ENCODE assay signal across 30 cellular contexts in genomic region chr16:59971264-59971663, GRCh38.
A peak's percentile ranks its signal among the peaks of the same experiment; 100 is the strongest.
DNase-seq lines count a peak whose midpoint lies in the region; FAIRE-seq and TF ChIP-seq lines count a peak whose summit lies in the region.
"Had no signal": no experiment of that assay in that cellular context is flagged by ENCODE, and none has a peak within 500 bp of the region (broad histone marks: within the 10 kb centered on the region; RNA-seq: fewer than 3 reads in every experiment).

No MANE protein-coding gene starts in this region.

- H3K27me3 Mint-ChIP-seq in MCF 10A (ENCODE audit: insufficient read depth, unreplicated experiment) = no peaks in the 10 kb centered on the region
- H3K27me3 Mint-ChIP-seq: CD8-positive, alpha-beta memory T cell; IgD-negative memory B cell had no signal

- peak; percentile 20 for DNase-seq in MCF 10A (ENCODE audit: unreplicated experiment)
- no peak for DNase-seq in breast epithelium (ENCODE audit: low spot score in 2 of 2)
- peak; percentile 42 for DNase-seq in mammary epithelial cell
- DNase-seq in foreskin fibroblast = peak; percentile 10 to 15
- DNase-seq in activated CD4-positive, alpha-beta T cell treated with anti-CD3 and anti-CD28 coated beads for 1 hour = no peak
- DNase-seq in NCI-H2171 treated with DMSO at 0.1 percent for 48 hours (lab: John Stamatoyannopoulos, UW) = no peak
- no peak for DNase-seq in RCC 7860 (ENCODE audit: low spot score)
- DNase-seq: ACHN; BE2C; Calu3; CD8-positive, alpha-beta memory T cell; DMS79 treated with DMSO at 0.1 percent for 48 hours; HFFc6; NCI-H1105; NCI-H1436 treated with DMSO at 0.1 percent for 48 hours; NCI-H187 treated with DMSO at 0.1 percent for 48 hours; NCI-H446; NCI-H524 treated with DMSO at 0.1 percent for 48 hours; NCI-H82; NK-92 treated with Interleukin-12 subunit alpha and Interleukin-12 subunit beta, amount 100 ng/mL, for 24 hours; PC-9; RPMI8226; SHP77 had no signal

- H3K27ac Mint-ChIP-seq in MCF 10A (ENCODE audit: low read depth, unreplicated experiment) = no peak overlapping the region
- H3K27ac Mint-ChIP-seq: CD14-positive monocyte; CD8-positive, alpha-beta memory T cell; GM23338; HFFc6; IgD-negative memory B cell had no signal

- TF ChIP-seq POLR2A in breast epithelium (IDR thresholded peaks at IDR 0.05) = no peak

- H2AFZ ChIP-seq in mammary epithelial cell (ENCODE audit: low read depth, low read length) = peak overlapping the region; percentile 39
- H2AFZ ChIP-seq: GM23338, PC-9 had no signal

- no peak overlapping the region for H3K9ac ChIP-seq in mammary epithelial cell (ENCODE audit: insufficient read depth, low read length)
- H3K9ac ChIP-seq: KMS-11 had no signal

- H3K27me3 ChIP-seq in breast epithelium (no peaks in the 10 kb centered on the region), mammary epithelial cell (ENCODE audit: insufficient read depth, low read length) (no peaks in the 10 kb centered on the region)
- H3K27me3 ChIP-seq: BE2C had no signal

- intact Hi-C loops in MCF 10A (cut with micrococcal nuclease) (loop anchor here (5.0 kb wide), 3 partner anchors 379 to 1129 kb away; no protein-coding TSS in a partner anchor), breast epithelium (cut with DNase I; ENCODE audit: low total_unique reads) (no loop called here), mammary epithelial cell (cut with micrococcal nuclease) (loop anchor here (5.0 kb wide), 1 partner anchor 64 kb away; no protein-coding TSS in a partner anchor)

- no peaks in the 10 kb centered on the region for H3K79me2 ChIP-seq in mammary epithelial cell (ENCODE audit: insufficient read depth, low read length)

- H3K4me3 ChIP-seq in breast epithelium = no peak overlapping the region
- H3K4me3 ChIP-seq in mammary epithelial cell (replicated peaks in 1 of 3; ENCODE audit: insufficient read depth in 1 of 3, low read depth in 2 of 3, low read length in 3 of 3) = no peak overlapping the region
- no peak overlapping the region for H3K4me3 ChIP-seq in foreskin fibroblast (ENCODE audit: low read depth in 1 of 2, low read length in 2 of 2)
- H3K4me3 ChIP-seq: GM23338, HAP-1, PC-9 had no signal

- H4K20me1 ChIP-seq in mammary epithelial cell (ENCODE audit: insufficient read depth, low read length) = no peaks in the 10 kb centered on the region

- H3K27ac ChIP-seq in breast epithelium = no peak overlapping the region
- H3K27ac ChIP-seq in mammary epithelial cell (ENCODE audit: insufficient read depth, low read depth, low read length) = no peak overlapping the region
- H3K27ac ChIP-seq: 22Rv1, KMS-11, PC-9 had no signal

- FAIRE-seq in RCC 7860 (lab: Jason Lieb, UNC) = no peak
- FAIRE-seq: GM18507 had no signal

- H3K4me1 ChIP-seq in breast epithelium (no peaks in the 10 kb centered on the region), mammary epithelial cell (ENCODE audit: insufficient read depth, low read length) (peaks cover 18% of the 10 kb centered on the region)
- H3K4me1 ChIP-seq: BE2C, HAP-1 had no signal

- TF ChIP-seq CTCF in MCF 10A (IDR thresholded peaks at IDR 0.05; ENCODE audit: unreplicated experiment) (no peak), breast epithelium (IDR thresholded peaks at IDR 0.05) (no peak), mammary epithelial cell (conservative IDR thresholded peaks at IDR 0.05 in 1 of 2, IDR thresholded peaks at IDR 0.05 in 1 of 2; ENCODE audit: extremely low read depth in 1 of 2, insufficient read depth in 1 of 2, low read depth in 1 of 2, low read length in 2 of 2) (no peak), foreskin fibroblast (IDR thresholded peaks at IDR 0.05; ENCODE audit: low read depth, low read length) (no peak)

- H3K36me3 ChIP-seq in breast epithelium (no peaks in the 10 kb centered on the region), mammary epithelial cell (ENCODE audit: insufficient read depth, low read length) (no peaks in the 10 kb centered on the region)
- H3K36me3 ChIP-seq: BE2C, HAP-1 had no signal

- H3K9me3 ChIP-seq in breast epithelium (no peaks in the 10 kb centered on the region), mammary epithelial cell (replicated peaks; ENCODE audit: insufficient read depth, low read length) (no peaks in the 10 kb centered on the region)
- H3K9me3 ChIP-seq: BE2C, HAP-1 had no signal

- no peaks in the 10 kb centered on the region for H3K36me3 Mint-ChIP-seq in MCF 10A (ENCODE audit: insufficient read depth, unreplicated experiment)
- H3K36me3 Mint-ChIP-seq: CD14-positive monocyte; CD8-positive, alpha-beta memory T cell; IgD-negative memory B cell had no signal

- WGBS in mammary epithelial cell (ENCODE audit: low coverage, missing lambda C conversion rate) = 73% methylated on average over 3 of the region's 3 CpGs

- dilution Hi-C loops in mammary epithelial cell (cut with HindIII; ENCODE audit: low sequenced_read_pairs) = no loop called here

- in situ Hi-C loops in mammary epithelial cell (cut with MboI; ENCODE audit: low sequenced_read_pairs in 2 of 2) = no loop called here

- H3K9me3 Mint-ChIP-seq in MCF 10A (ENCODE audit: unreplicated experiment) = no peaks in the 10 kb centered on the region
- H3K9me3 Mint-ChIP-seq: HFFc6 had no signal

- no peak overlapping the region for H3K4me3 Mint-ChIP-seq in MCF 10A (ENCODE audit: unreplicated experiment)
- H3K4me3 Mint-ChIP-seq: CD14-positive monocyte; CD8-positive, alpha-beta memory T cell; GM23338; HFFc6; IgD-negative memory B cell had no signal

- H3K4me2 ChIP-seq in mammary epithelial cell (ENCODE audit: insufficient read depth, low read depth, low read length) = peak overlapping the region; percentile 23
- H3K4me2 ChIP-seq: GM23338, KMS-11, PC-9 had no signal

- peaks cover 7% of the 10 kb centered on the region for H3K4me1 Mint-ChIP-seq in MCF 10A (ENCODE audit: insufficient read depth, unreplicated experiment)
- H3K4me1 Mint-ChIP-seq: CD14-positive monocyte; CD8-positive, alpha-beta memory T cell; GM23338; IgD-negative memory B cell had no signal

- BruUV-seq in MCF 10A (replicated peaks; lab: Mats Ljungman, UMichigan) (no TSS peak), mammary epithelial cell (replicated peaks; lab: Mats Ljungman, UMichigan) (no TSS peak)

- POLR2A ChIA-PET in MCF 10A (lab: Yijun Ruan, JAX) = no interaction called here

- CTCF ChIA-PET in MCF 10A (lab: Yijun Ruan, JAX) = no interaction called here
- CTCF ChIA-PET in mammary epithelial cell (lab: Charles Lee; ENCODE audit: low non-redundant PET) = no interaction called here

Comparison
In these comparisons a context has a peak if more than half of its experiments do, and no peak if none do; other contexts are left out.
1. DNase-seq: peak in MCF 10A (single experiment), mammary epithelial cell (single experiment) and foreskin fibroblast (2 of 2); none in breast epithelium (0 of 2), activated CD4-positive, alpha-beta T cell treated with anti-CD3 and anti-CD28 coated beads for 1 hour (single experiment), NCI-H2171 treated with DMSO at 0.1 percent for 48 hours (single experiment) and RCC 7860 (single experiment).